ENCODE assay signal across 1 cellular context in the genomic region with DNA sequence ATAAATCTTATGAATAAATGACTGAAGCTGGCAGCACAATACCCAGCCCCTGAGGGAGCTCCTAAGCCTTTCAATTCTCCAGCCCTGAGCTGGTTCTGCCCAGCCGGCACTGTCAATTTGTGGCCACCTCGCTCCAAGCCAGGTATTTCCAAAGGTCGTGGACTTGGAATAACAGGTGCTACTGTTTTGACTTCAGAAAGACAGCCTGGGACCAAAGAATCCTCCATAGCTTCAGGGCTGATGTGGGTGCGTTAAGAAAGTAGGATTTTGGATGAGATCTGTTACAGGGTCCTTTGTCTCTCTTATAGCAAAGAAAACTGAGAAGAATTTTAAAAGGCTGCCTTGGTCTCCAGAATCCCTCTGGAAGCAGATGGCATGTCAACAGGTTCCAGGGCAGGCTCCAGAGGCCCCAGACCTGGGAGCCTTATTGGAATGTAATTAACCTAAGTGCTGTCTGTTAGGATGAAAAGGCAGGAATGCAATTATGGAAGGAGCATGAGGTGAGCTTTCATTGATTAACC.
TF ChIP-seq lines count a peak whose summit lies in the region.

No MANE protein-coding gene starts in this region.

TF ChIP-seq in WTC11, 78 proteins besides CTCF, POLR2A, EP300 and RAD21 (continued from another document):
- no peak for TF ChIP-seq ZNF232 (CRISPR knock-in tag; IDR thresholded peaks at IDR 0.05)
- TF ChIP-seq ZNF396 (CRISPR knock-in tag; IDR thresholded peaks at IDR 0.05; ENCODE audit: borderline replicate concordance), result no peak
- TF ChIP-seq, protein P1, sequence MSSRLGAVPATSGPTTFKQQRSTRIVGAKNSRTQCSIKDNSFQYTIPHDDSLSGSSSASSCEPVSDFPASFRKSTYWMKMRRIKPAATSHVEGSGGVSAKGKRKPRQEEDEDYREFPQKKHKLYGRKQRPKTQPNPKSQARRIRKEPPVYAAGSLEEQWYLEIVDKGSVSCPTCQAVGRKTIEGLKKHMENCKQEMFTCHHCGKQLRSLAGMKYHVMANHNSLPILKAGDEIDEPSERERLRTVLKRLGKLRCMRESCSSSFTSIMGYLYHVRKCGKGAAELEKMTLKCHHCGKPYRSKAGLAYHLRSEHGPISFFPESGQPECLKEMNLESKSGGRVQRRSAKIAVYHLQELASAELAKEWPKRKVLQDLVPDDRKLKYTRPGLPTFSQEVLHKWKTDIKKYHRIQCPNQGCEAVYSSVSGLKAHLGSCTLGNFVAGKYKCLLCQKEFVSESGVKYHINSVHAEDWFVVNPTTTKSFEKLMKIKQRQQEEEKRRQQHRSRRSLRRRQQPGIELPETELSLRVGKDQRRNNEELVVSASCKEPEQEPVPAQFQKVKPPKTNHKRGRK (CRISPR knock-in tag; IDR thresholded peaks at IDR 0.05; ENCODE audit: borderline replicate concordance), result no peak
- no peak for TF ChIP-seq MXD4 (CRISPR knock-in tag; IDR thresholded peaks at IDR 0.05; ENCODE audit: borderline replicate concordance)
- no peak for TF ChIP-seq IRF2 (CRISPR knock-in tag; IDR thresholded peaks at IDR 0.05; ENCODE audit: borderline replicate concordance, low read depth)
- TF ChIP-seq MAX (CRISPR knock-in tag; IDR thresholded peaks at IDR 0.05), result no peak
- no peak for TF ChIP-seq NR3C1 (CRISPR knock-in tag; conservative IDR thresholded peaks at IDR 0.05; ENCODE audit: low read depth)
- no peak for TF ChIP-seq NFE2L1 (CRISPR knock-in tag; IDR thresholded peaks at IDR 0.05)
